Comparison of ENCODE assay signal across 8 cellular contexts in genomic region chr1:230977781-230978490, GRCh38. TPM values are rescaled to one million over a fixed set of nuclear protein-coding genes. Genes with fewer than 3 reads are reported as not detected.
A peak's percentile ranks its signal among the peaks of the same experiment; 100 is the strongest.
DNase-seq lines count a peak whose midpoint lies in the region; ATAC-seq lines count a peak whose summit lies in the region.

No MANE protein-coding gene starts in this region.

- DNase-seq in DMS153 treated with DMSO at 0.1 percent for 48 hours (lab: John Stamatoyannopoulos, UW; ENCODE audit: unreplicated experiment) = peak; percentile 24
- peak; percentile 25 for DNase-seq in HuH-7.5 (ENCODE audit: low spot score)
- DNase-seq in SK-N-DZ (ENCODE audit: low spot score) = peak; percentile 38
- no peak for DNase-seq in skeletal muscle cell (ENCODE audit: low read depth)
- no peak for DNase-seq in NCI-H1048 (lab: John Stamatoyannopoulos, UW)

- H3K4me3 ChIP-seq in iPS-15b (ENCODE audit: low read depth, low read length) (peak overlapping the region; percentile 46), skeletal muscle cell (ENCODE audit: low read depth, low read length) (peak overlapping the region; percentile 89)

- peak; percentile 16 for ATAC-seq in GM21528 (IDR thresholded peaks at IDR 0.05; ENCODE audit: low FRiP score, unreplicated experiment)

- WGBS in adipose tissue, 3 donors = 1% methylated on average over 30 to 51 of the region's 51 CpGs

- H3K4me1 ChIP-seq in iPS-15b (ENCODE audit: control insufficient read depth, insufficient read depth, low read length) = no peaks in the 10 kb centered on the region

- H3K36me3 ChIP-seq in iPS-15b (ENCODE audit: control insufficient read depth, insufficient read depth, low read length) = no peaks in the 10 kb centered on the region

- H3K9ac ChIP-seq in iPS-15b (ENCODE audit: low read depth, low read length) = no peak overlapping the region

- peaks cover 19% of the 10 kb centered on the region for H3K27me3 ChIP-seq in iPS-15b (ENCODE audit: control insufficient read depth, insufficient read depth, low read length)

- H3K9me3 ChIP-seq in iPS-15b (ENCODE audit: control insufficient read depth, insufficient read depth, low read length) = no peaks in the 10 kb centered on the region

- peak overlapping the region; percentile 11 for H3K27ac ChIP-seq in adipose tissue (ENCODE audit: low read depth, low read length)

RNA-seq across cellular contexts. Expression of gene TTC13, which starts 0.7 kb away (rescaled TPM):
- polyA plus RNA-seq in SK-N-DZ (2014; cell fraction: cytosol; rRNA removed) = 8.6 and 12.2 TPM in 2 replicates
- 34.3 and 64.0 TPM in 2 replicates for polyA plus RNA-seq in SK-N-DZ (2014; cell fraction: nucleus; rRNA removed)
- polyA plus RNA-seq in adipose tissue = 1 to 10 TPM; 4.2 to 6.4 (median 4.3) TPM

RNA-seq across cellular contexts. Expression of gene ARV1, which starts 1.0 kb away (rescaled TPM):
- polyA plus RNA-seq in SK-N-DZ (2014; cell fraction: cytosol; rRNA removed) = 21.5 and 22.3 TPM in 2 replicates
- polyA plus RNA-seq in SK-N-DZ (2014; cell fraction: nucleus; rRNA removed) = 15.4 TPM in 2 replicates
- 10 to 100 TPM; 13.3 to 15.2 (median 13.5) TPM for polyA plus RNA-seq in adipose tissue

Comparison
In these comparisons a context has a peak if more than half of its experiments do, and no peak if none do; other contexts are left out.
1. DNase-seq: peak in DMS153 treated with DMSO at 0.1 percent for 48 hours (single experiment), HuH-7.5 (single experiment) and SK-N-DZ (single experiment); none in skeletal muscle cell (single experiment) and NCI-H1048 (single experiment).